In the genomic region with DNA sequence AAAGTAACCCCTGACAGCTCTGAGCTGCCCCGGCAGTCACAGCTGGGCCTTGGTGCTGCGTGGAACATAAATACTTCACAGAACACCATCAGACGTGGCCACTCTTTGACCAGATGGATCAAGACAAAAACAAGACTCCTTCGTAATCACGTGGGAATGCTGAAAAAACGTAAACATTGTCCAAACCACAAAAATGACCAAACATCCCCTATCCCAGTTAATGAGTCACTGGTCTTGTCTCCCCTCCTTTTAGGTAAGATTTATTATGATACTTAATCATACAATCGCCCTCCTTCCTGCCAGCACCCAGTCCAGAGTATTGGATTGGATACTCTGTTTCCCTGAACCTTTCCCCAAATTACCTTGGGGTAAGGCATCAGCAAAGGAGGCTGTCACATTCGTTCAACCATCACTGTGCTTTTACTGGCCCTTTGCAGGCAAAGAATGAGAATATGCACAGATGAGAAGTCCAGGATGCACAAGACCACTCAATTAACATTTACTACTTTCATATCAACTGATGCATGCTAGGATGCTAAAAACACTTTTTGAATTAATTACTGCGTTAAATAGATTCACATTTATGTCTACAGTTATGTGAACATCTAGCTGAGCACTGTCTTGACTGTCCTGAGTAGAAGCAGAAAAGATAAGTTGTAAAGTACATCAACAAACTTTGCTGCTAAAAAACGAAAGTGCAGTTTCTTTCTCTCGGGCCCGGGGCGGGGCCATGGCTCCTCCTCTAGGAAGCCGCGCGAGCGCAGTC, we compare ENCODE assay signal across 8 cellular contexts. TPM values are rescaled to one million over a fixed set of nuclear protein-coding genes. Genes with fewer than 3 reads are reported as not detected.
DNase-seq lines count a peak whose midpoint lies in the region; TF ChIP-seq lines count a peak whose summit lies in the region.

No MANE protein-coding gene starts in this region.

- no peaks in the 10 kb centered on the region for H4K20me1 ChIP-seq in Karpas-422 (ENCODE audit: insufficient read depth, low read depth, low read length)

- H3K79me2 ChIP-seq in Karpas-422 (ENCODE audit: low read length): peaks cover 15% of the 10 kb centered on the region

- H3K4me1 ChIP-seq in Karpas-422 (ENCODE audit: low read length): peaks cover 27% of the 10 kb centered on the region
- H3K4me1 ChIP-seq in mesodermal cell (ENCODE audit: control insufficient read depth, insufficient read depth, low read length, poor library complexity, severe bottlenecking): peaks cover 3% of the 10 kb centered on the region

- TSS peak; percentile 68 for BruUV-seq in MCF 10A (replicated peaks; lab: Mats Ljungman, UMichigan)

- H3K4me1 Mint-ChIP-seq in activated CD4-positive, alpha-beta T cell treated with anti-CD3 and anti-CD28 coated beads, Interleukin-2, amount 10 ng/mL, durations not matched to agents 24 days and 14 days: peaks cover 17% of the 10 kb centered on the region
- H3K4me1 Mint-ChIP-seq in MCF 10A (ENCODE audit: insufficient read depth, unreplicated experiment): peaks cover 5% of the 10 kb centered on the region

- peak overlapping the region; percentile 78 for H3K4me2 ChIP-seq in Karpas-422 (ENCODE audit: low read depth, low read length, poor library complexity, severe bottlenecking)

- no peaks in the 10 kb centered on the region for H3K36me3 ChIP-seq in Karpas-422 (ENCODE audit: insufficient read depth, low read length)
- no peaks in the 10 kb centered on the region for H3K36me3 ChIP-seq in mesodermal cell (ENCODE audit: control insufficient read depth, insufficient read depth, low read length)

- 28 to 34% methylated on average over 6 to 8 of the region's 17 CpGs for WGBS in mesodermal cell (ENCODE audit: insufficient coverage in 2 of 2), 2 experiments

- H3K27me3 ChIP-seq in Karpas-422 (ENCODE audit: low read length): no peaks in the 10 kb centered on the region

- no peaks in the 10 kb centered on the region for H3K27me3 Mint-ChIP-seq in activated CD4-positive, alpha-beta T cell treated with anti-CD3 and anti-CD28 coated beads, Interleukin-2, amount 10 ng/mL, durations not matched to agents 24 days and 14 days
- peaks cover 27% of the 10 kb centered on the region for H3K27me3 Mint-ChIP-seq in MCF 10A (ENCODE audit: insufficient read depth, unreplicated experiment)

- H3K9ac ChIP-seq in Karpas-422 (ENCODE audit: low read length): peak overlapping the region; percentile 72

- intact Hi-C loops in activated CD4-positive, alpha-beta T cell treated with anti-CD3 and anti-CD28 coated beads, Interleukin-2, amount 10 ng/mL, durations not matched to agents 24 days and 14 days (cut with micrococcal nuclease): loop anchor here (1.0 to 5.0 kb wide), 6 partner anchors 16 to 705 kb away; no protein-coding TSS in a partner anchor
- intact Hi-C loops in MCF 10A (cut with micrococcal nuclease): loop anchor here (1.0 to 10.0 kb wide), 2 partner anchors 242 to 705 kb away; no protein-coding TSS in a partner anchor

- H3K9me3 Mint-ChIP-seq in activated CD4-positive, alpha-beta T cell treated with anti-CD3 and anti-CD28 coated beads, Interleukin-2, amount 10 ng/mL, durations not matched to agents 24 days and 14 days: no peaks in the 10 kb centered on the region
- no peaks in the 10 kb centered on the region for H3K9me3 Mint-ChIP-seq in MCF 10A (ENCODE audit: unreplicated experiment)

- no peak for TF ChIP-seq CTCF in MCF 10A (IDR thresholded peaks at IDR 0.05; ENCODE audit: unreplicated experiment)

- H3K4me3 ChIP-seq in Karpas-422 (ENCODE audit: low read length) (peak overlapping the region; percentile 70), mesodermal cell (ENCODE audit: extremely low read depth, insufficient read depth, low read length, poor library complexity, severe bottlenecking) (peak overlapping the region; percentile 34)

- H3K9me2 ChIP-seq in Karpas-422 (replicated peaks; ENCODE audit: insufficient read depth, low read length): no peaks in the 10 kb centered on the region

- H3K27ac ChIP-seq in Karpas-422 (ENCODE audit: low read length) (peak overlapping the region; percentile 56), mesodermal cell (ENCODE audit: low read depth, low read length, severe bottlenecking) (peak overlapping the region; percentile 91)

- H3K4me3 Mint-ChIP-seq in activated CD4-positive, alpha-beta T cell treated with anti-CD3 and anti-CD28 coated beads, Interleukin-2, amount 10 ng/mL, durations not matched to agents 24 days and 14 days: peak overlapping the region; percentile 90
- peak overlapping the region; percentile 89 for H3K4me3 Mint-ChIP-seq in MCF 10A (ENCODE audit: unreplicated experiment)

- H3K27ac Mint-ChIP-seq in activated CD4-positive, alpha-beta T cell treated with anti-CD3 and anti-CD28 coated beads, Interleukin-2, amount 10 ng/mL, durations not matched to agents 24 days and 14 days: peak overlapping the region; percentile 94
- H3K27ac Mint-ChIP-seq in MCF 10A (ENCODE audit: low read depth, unreplicated experiment): peak overlapping the region; percentile 59

- peak overlapping the region; percentile 46 for H2AFZ ChIP-seq in Karpas-422 (ENCODE audit: low read length)

- H3K36me3 Mint-ChIP-seq in activated CD4-positive, alpha-beta T cell treated with anti-CD3 and anti-CD28 coated beads, Interleukin-2, amount 10 ng/mL, durations not matched to agents 24 days and 14 days (ENCODE audit: low read depth): peaks cover 6% of the 10 kb centered on the region
- no peaks in the 10 kb centered on the region for H3K36me3 Mint-ChIP-seq in MCF 10A (ENCODE audit: insufficient read depth, unreplicated experiment)

- H3K9me3 ChIP-seq in Karpas-422 (ENCODE audit: low read length) (no peaks in the 10 kb centered on the region), mesodermal cell (ENCODE audit: control insufficient read depth, low read length) (no peaks in the 10 kb centered on the region)

- CTCF ChIA-PET in MCF 10A (lab: Yijun Ruan, JAX): interaction anchor here (0.5 to 2.5 kb wide), 4 partner anchors 145 to 383 kb away, joined by 3 to 16 read pairs (median 4); no protein-coding TSS in a partner anchor

- POLR2A ChIA-PET in MCF 10A (lab: Yijun Ruan, JAX): interaction anchor here (0.6 to 2.1 kb wide), 14 partner anchors 11 to 377 kb away, joined by 3 to 31 read pairs (median 6); a partner anchor contains a TSS

- peak; percentile 58 for DNase-seq in activated CD4-positive, alpha-beta T cell treated with anti-CD3 and anti-CD28 coated beads, Interleukin-2, amount 10 ng/mL, durations not matched to agents 24 days and 14 days
- no peak for DNase-seq in activated CD4-positive, alpha-beta T cell treated with anti-CD3 and anti-CD28 coated beads, Interleukin-2, amount 50 U/mL, for 1 hour
- no peak for DNase-seq in Karpas-422
- DNase-seq in MCF 10A (ENCODE audit: unreplicated experiment): peak; percentile 76
- DNase-seq in stimulated activated CD4-positive, alpha-beta T cell treated with anti-CD3 and anti-CD28 coated beads, Interleukin-12 subunit alpha, Interleukin-12 subunit beta, amount 100 ng/mL, for 4 hours: no peak
- no peak for DNase-seq in cerebellar cortex (ENCODE audit: low spot score)
- DNase-seq in SIG-M5 (lab: John Stamatoyannopoulos, UW): no peak

RNA-seq across cellular contexts. Expression of a gene that starts 0.5 kb away (rescaled TPM):
- 3.0 and 4.2 TPM in 2 replicates for total RNA-seq in activated CD4-positive, alpha-beta T cell treated with anti-CD3 and anti-CD28 coated beads, Interleukin-2, amount 10 ng/mL, durations not matched to agents 24 days and 14 days
- total RNA-seq in Karpas-422 (2014; rRNA removed; shearing (Covaris generic); ENCODE audit: low replicate concordance): 3.4 and 4.3 TPM in 2 replicates
- total RNA-seq in MCF 10A (2022): 4.0 TPM in 2 replicates
- 1.1 TPM for polyA plus RNA-seq in mesodermal cell (2013, experiment 1 of 2)
- polyA plus RNA-seq in mesodermal cell (2013, experiment 2 of 2): 1.8 TPM

RNA-seq across cellular contexts. Expression of a gene that starts 36.5 kb away (rescaled TPM):
- total RNA-seq in activated CD4-positive, alpha-beta T cell treated with anti-CD3 and anti-CD28 coated beads, Interleukin-2, amount 10 ng/mL, durations not matched to agents 24 days and 14 days: 9.2 and 10.8 TPM in 2 replicates
- total RNA-seq in Karpas-422 (2014; rRNA removed; shearing (Covaris generic); ENCODE audit: low replicate concordance): 56.6 and 59.3 TPM in 2 replicates
- 28.0 and 32.3 TPM in 2 replicates for total RNA-seq in MCF 10A (2022)
- 21.6 TPM for polyA plus RNA-seq in mesodermal cell (2013, experiment 1 of 2)
- polyA plus RNA-seq in mesodermal cell (2013, experiment 2 of 2): 24.8 TPM

Comparison
In these comparisons a context has a peak if more than half of its experiments do, and no peak if none do; other contexts are left out.
1. DNase-seq: peak in activated CD4-positive, alpha-beta T cell treated with anti-CD3 and anti-CD28 coated beads, Interleukin-2, amount 10 ng/mL, durations not matched to agents 24 days and 14 days (single experiment) and MCF 10A (single experiment); none in activated CD4-positive, alpha-beta T cell treated with anti-CD3 and anti-CD28 coated beads, Interleukin-2, amount 50 U/mL, for 1 hour (single experiment), Karpas-422 (single experiment), stimulated activated CD4-positive, alpha-beta T cell treated with anti-CD3 and anti-CD28 coated beads, Interleukin-12 subunit alpha, Interleukin-12 subunit beta, amount 100 ng/mL, for 4 hours (single experiment), cerebellar cortex (single experiment) and SIG-M5 (single experiment).